25 cellular contexts compared by ENCODE assay signal in genomic region chr4:103938488-103938887, GRCh38.
DNase-seq lines count a peak whose midpoint lies in the region; ATAC-seq, FAIRE-seq and TF ChIP-seq lines count a peak whose summit lies in the region.
"Had no signal": no experiment of that assay in that cellular context is flagged by ENCODE, and none has a peak within 500 bp of the region (broad histone marks: within the 10 kb centered on the region; RNA-seq: fewer than 3 reads in every experiment).

No MANE protein-coding gene starts in this region.

- TF ChIP-seq RAD21 in HepG2 (CRISPR knock-in tag; IDR thresholded peaks at IDR 0.05): no peak

- intact Hi-C loops in HepG2 (cut with micrococcal nuclease; ENCODE audit: unreplicated experiment): no loop called here
- intact Hi-C loops in right lobe of liver (cut with DNase I): no loop called here
- intact Hi-C loops in upper lobe of right lung (cut with DNase I): no loop called here
- intact Hi-C loops in natural killer cell (cut with micrococcal nuclease): no loop called here

- no peak overlapping the region for H2BK120ac ChIP-seq in mesendoderm (ENCODE audit: low read depth, low read length)

- H3K79me2 ChIP-seq in HepG2 (ENCODE audit: insufficient read depth, low read length): no peaks in the 10 kb centered on the region
- no peaks in the 10 kb centered on the region for H3K79me2 ChIP-seq in mesendoderm (ENCODE audit: control insufficient read depth, insufficient read depth, low read length)

- no peaks in the 10 kb centered on the region for H3K27me3 ChIP-seq in HepG2 (ENCODE audit: control insufficient read depth in 1 of 2, insufficient read depth in 2 of 2, low read length in 2 of 2)
- H3K27me3 ChIP-seq in right lobe of liver: no peaks in the 10 kb centered on the region
- H3K27me3 ChIP-seq in mesendoderm (ENCODE audit: insufficient read depth, low read length, poor library complexity): no peaks in the 10 kb centered on the region
- no peaks in the 10 kb centered on the region for H3K27me3 ChIP-seq in upper lobe of right lung
- H3K27me3 ChIP-seq: BLaER1 treated with 17β-estradiol and CSF1 and Interleukin-3, amounts not matched to agents 10 nM and 100 nM had no signal

- H3K9me3 ChIP-seq in HepG2 (ENCODE audit: low read length) (no peaks in the 10 kb centered on the region), right lobe of liver (no peaks in the 10 kb centered on the region), upper lobe of right lung (no peaks in the 10 kb centered on the region)
- H3K9me3 ChIP-seq: A549 had no signal

- H3K9ac ChIP-seq in HepG2 (ENCODE audit: insufficient read depth, low read depth, low read length) (no peak overlapping the region), mesendoderm (ENCODE audit: low read length) (no peak overlapping the region)
- H3K9ac ChIP-seq: BLaER1 treated with 17β-estradiol and CSF1 and Interleukin-3, amounts not matched to agents 10 nM and 100 nM had no signal

- peaks cover 11% of the 10 kb centered on the region for H3K9me3 Mint-ChIP-seq in stimulated activated effector memory CD8-positive, alpha-beta T cell treated with anti-CD3 and anti-CD28 coated beads, Interleukin-12 subunit alpha, Interleukin-12 subunit beta, amount 100 ng/mL, for 72 hours
- peaks cover 0 to 2% of the 10 kb centered on the region in 2 donors for H3K9me3 Mint-ChIP-seq in natural killer cell
- H3K9me3 Mint-ChIP-seq: CD8-positive, alpha-beta T cell had no signal

- H2BK5ac ChIP-seq in mesendoderm (ENCODE audit: low read length): no peak overlapping the region

- TF ChIP-seq POLR2A in HepG2 (IDR thresholded peaks at IDR 0.05; ENCODE audit: insufficient read depth in 1 of 2, low read depth in 2 of 2, low read length in 2 of 2) (no peak), right lobe of liver (IDR thresholded peaks at IDR 0.05) (no peak)

- no TSS peak for BruUV-seq in HepG2 (replicated peaks; lab: Mats Ljungman, UMichigan)

- no peak overlapping the region for H4K8ac ChIP-seq in mesendoderm (ENCODE audit: low read depth, low read length)

- no peak overlapping the region for H2AFZ ChIP-seq in HepG2 (ENCODE audit: low read length)

- CTCF ChIA-PET in HepG2 (lab: Yijun Ruan, JAX; ENCODE audit: low intra/inter-chr PET ratio, low total read pairs): no interaction called here

- H3K4me3 ChIP-seq in HepG2 (replicated peaks in 1 of 3; ENCODE audit: insufficient read depth in 1 of 3, low read depth in 2 of 3, low read length in 3 of 3) (no peak overlapping the region), right lobe of liver (no peak overlapping the region), mesendoderm (ENCODE audit: low read length) (no peak overlapping the region), upper lobe of right lung (no peak overlapping the region)
- H3K4me3 ChIP-seq: A549; BLaER1 treated with 17β-estradiol and CSF1 and Interleukin-3, amounts not matched to agents 10 nM and 100 nM; GM12878 had no signal

- TF ChIP-seq EP300 in HepG2 (IDR thresholded peaks at IDR 0.05; ENCODE audit: low read depth in 2 of 2, low read length in 2 of 2) (no peak), HepG2 (CRISPR knock-in tag; IDR thresholded peaks at IDR 0.05; ENCODE audit: borderline replicate concordance) (no peak)

- no peak overlapping the region for H3K4ac ChIP-seq in mesendoderm (ENCODE audit: low read depth, low read length)

- no peaks in the 10 kb centered on the region for H3K36me3 Mint-ChIP-seq in stimulated activated effector memory CD8-positive, alpha-beta T cell treated with anti-CD3 and anti-CD28 coated beads, Interleukin-12 subunit alpha, Interleukin-12 subunit beta, amount 100 ng/mL, for 72 hours
- no peaks in the 10 kb centered on the region for H3K36me3 Mint-ChIP-seq in natural killer cell
- H3K36me3 Mint-ChIP-seq: CD8-positive, alpha-beta T cell had no signal

- H3K27ac Mint-ChIP-seq in stimulated activated effector memory CD8-positive, alpha-beta T cell treated with anti-CD3 and anti-CD28 coated beads, Interleukin-12 subunit alpha, Interleukin-12 subunit beta, amount 100 ng/mL, for 72 hours: no peak overlapping the region
- H3K27ac Mint-ChIP-seq in natural killer cell: no peak overlapping the region
- H3K27ac Mint-ChIP-seq: B cell; CD4-positive, alpha-beta T cell; CD8-positive, alpha-beta T cell had no signal

- no peak overlapping the region for H3K4me3 Mint-ChIP-seq in stimulated activated effector memory CD8-positive, alpha-beta T cell treated with anti-CD3 and anti-CD28 coated beads, Interleukin-12 subunit alpha, Interleukin-12 subunit beta, amount 100 ng/mL, for 72 hours
- no peak overlapping the region for H3K4me3 Mint-ChIP-seq in natural killer cell
- H3K4me3 Mint-ChIP-seq: B cell; CD4-positive, alpha-beta T cell; CD8-positive, alpha-beta T cell had no signal

- WGBS in HepG2 (ENCODE audit: low lambda C conversion rate): 15% methylated on average over 4 of the region's 4 CpGs
- 44% methylated on average over 2 of the region's 4 CpGs for WGBS in right lobe of liver (ENCODE audit: insufficient coverage, low coverage, low lambda C conversion rate, missing lambda C conversion rate)
- no CpG with 5 or more reads among the region's 4 CpGs for WGBS in mesendoderm (ENCODE audit: extremely low coverage, insufficient coverage, low lambda C conversion rate)

- H3K79me1 ChIP-seq in mesendoderm (ENCODE audit: low read length): no peaks in the 10 kb centered on the region

- ATAC-seq in HepG2 (peak; percentile 56), right lobe of liver (no peak), upper lobe of right lung (peak; percentile 16), natural killer cell (no peak)
- peak; percentile 42 for ATAC-seq in stimulated activated effector memory CD8-positive, alpha-beta T cell treated with anti-CD3 and anti-CD28 coated beads, Interleukin-12 subunit alpha, Interleukin-12 subunit beta, amount 100 ng/mL, for 72 hours
- ATAC-seq: A549; CD8-positive, alpha-beta T cell; GM12878 had no signal

- in situ Hi-C loops in HepG2 (cut with HindIII; ENCODE audit: extremely low pct_ligation_motif_present, low pct_unique_long_range_greater_than_20kb): loop anchor here (10.0 kb wide), 1 partner anchor 734 kb away; no protein-coding TSS in a partner anchor

- no peak overlapping the region for H2BK15ac ChIP-seq in mesendoderm (replicated peaks; ENCODE audit: low read depth)

- H3K4me2 ChIP-seq in HepG2 (ENCODE audit: low read depth, low read length) (no peak overlapping the region), mesendoderm (ENCODE audit: low read length) (no peak overlapping the region)
- H3K4me2 ChIP-seq: A549 had no signal

- no peak for FAIRE-seq in HepG2 (lab: Jason Lieb, UNC)
- FAIRE-seq: A549, G401.6, GM12878, GM12892, GM18507 had no signal

- H3K27ac ChIP-seq in HepG2 (ENCODE audit: extremely low read length, insufficient read depth, low read length) (no peak overlapping the region), right lobe of liver (no peak overlapping the region), mesendoderm (ENCODE audit: low read depth, low read length) (no peak overlapping the region), upper lobe of right lung (no peak overlapping the region)
- H3K27ac ChIP-seq: 22Rv1; A549; BLaER1 treated with 17β-estradiol and CSF1 and Interleukin-3, amounts not matched to agents 10 nM and 100 nM; C4-2B had no signal

- TF ChIP-seq CTCF in HepG2 (CRISPR knock-in tag; IDR thresholded peaks at IDR 0.05): no peak
- TF ChIP-seq CTCF in right lobe of liver (IDR thresholded peaks at IDR 0.05): no peak
- no peak for TF ChIP-seq CTCF in upper lobe of right lung (IDR thresholded peaks at IDR 0.05)
- no peak for TF ChIP-seq CTCF in natural killer cell (IDR thresholded peaks at IDR 0.05)

- no peaks in the 10 kb centered on the region for H3K4me1 Mint-ChIP-seq in stimulated activated effector memory CD8-positive, alpha-beta T cell treated with anti-CD3 and anti-CD28 coated beads, Interleukin-12 subunit alpha, Interleukin-12 subunit beta, amount 100 ng/mL, for 72 hours
- H3K4me1 Mint-ChIP-seq in natural killer cell: no peaks in the 10 kb centered on the region
- H3K4me1 Mint-ChIP-seq: B cell had no signal

- H3K36me3 ChIP-seq in HepG2 (replicated peaks in 1 of 2; ENCODE audit: control insufficient read depth in 1 of 2, insufficient read depth in 2 of 2, low read length in 2 of 2) (no peaks in the 10 kb centered on the region), right lobe of liver (no peaks in the 10 kb centered on the region), mesendoderm (ENCODE audit: control insufficient read depth, insufficient read depth, low read length) (no peaks in the 10 kb centered on the region), upper lobe of right lung (no peaks in the 10 kb centered on the region)
- H3K36me3 ChIP-seq: BLaER1 treated with 17β-estradiol and CSF1 and Interleukin-3, amounts not matched to agents 10 nM and 100 nM had no signal

- POLR2A ChIA-PET in HepG2 (lab: Yijun Ruan, JAX): no interaction called here

- H3K23ac ChIP-seq in mesendoderm (ENCODE audit: low read length): no peak overlapping the region

- H2AK5ac ChIP-seq in mesendoderm (ENCODE audit: low read length): peak overlapping the region; percentile 85

- H3K4me1 ChIP-seq in HepG2 (ENCODE audit: insufficient read depth, low read length) (no peaks in the 10 kb centered on the region), right lobe of liver (no peaks in the 10 kb centered on the region), mesendoderm (ENCODE audit: control insufficient read depth, low read depth, low read length) (no peaks in the 10 kb centered on the region), upper lobe of right lung (no peaks in the 10 kb centered on the region)
- H3K4me1 ChIP-seq: A549 had no signal

- no peak overlapping the region for H3K56ac ChIP-seq in mesendoderm (ENCODE audit: low read length)

- H4K5ac ChIP-seq in mesendoderm (ENCODE audit: low read length): no peak overlapping the region

- DNase-seq in HepG2 (ENCODE audit: low spot score) (no peak), right lobe of liver (no peak), mesendoderm (no peak), upper lobe of right lung (no peak), DMS53 (lab: John Stamatoyannopoulos, UW) (no peak), natural killer cell (no peak), GM03348 (ENCODE audit: low spot score) (no peak)
- DNase-seq in stimulated activated effector memory CD8-positive, alpha-beta T cell treated with anti-CD3 and anti-CD28 coated beads, Interleukin-12 subunit alpha, Interleukin-12 subunit beta, amount 100 ng/mL, for 72 hours (ENCODE audit: low spot score in 2 of 2): no peak
- DNase-seq: AML-193; CD4-positive, alpha-beta T cell; CD8-positive, alpha-beta T cell; COR-L47; DMS 273 treated with DMSO at 0.1 percent for 48 hours; DMS153; DMS79 treated with DMSO at 0.1 percent for 48 hours; GF-D8 had no signal

- H4K20me1 ChIP-seq in HepG2 (ENCODE audit: insufficient read depth, low read length): no peaks in the 10 kb centered on the region
- H4K20me1 ChIP-seq: BLaER1 treated with 17β-estradiol and CSF1 and Interleukin-3, amounts not matched to agents 10 nM and 100 nM had no signal

- no peaks in the 10 kb centered on the region for H3K27me3 Mint-ChIP-seq in natural killer cell (ENCODE audit: low read depth in 2 of 2)
- H3K27me3 Mint-ChIP-seq: B cell; CD4-positive, alpha-beta T cell had no signal

- H3K18ac ChIP-seq in mesendoderm (ENCODE audit: low read length): no peak overlapping the region

Comparison
In these comparisons a context has a peak if more than half of its experiments do, and no peak if none do; other contexts are left out.
1. ATAC-seq: peak in HepG2 (single experiment), stimulated activated effector memory CD8-positive, alpha-beta T cell treated with anti-CD3 and anti-CD28 coated beads, Interleukin-12 subunit alpha, Interleukin-12 subunit beta, amount 100 ng/mL, for 72 hours (single experiment) and upper lobe of right lung (single experiment); none in right lobe of liver (0 of 4) and natural killer cell (0 of 3).